ENCODE assay signal across 1 cellular context in genomic region chr3:110031975-110032374, GRCh38.
TF ChIP-seq lines count a peak whose summit lies in the region.

No MANE protein-coding gene starts in this region.

TF ChIP-seq in HepG2, 621 proteins besides CTCF, POLR2A, EP300 and RAD21 (continued from another document):
- TF ChIP-seq FOXP4 (CRISPR knock-in tag; IDR thresholded peaks at IDR 0.05), result no peak
- TF ChIP-seq IRX3 (CRISPR knock-in tag; IDR thresholded peaks at IDR 0.05; ENCODE audit: borderline replicate concordance, low read depth), result no peak
- no peak for TF ChIP-seq MTERF4 (CRISPR knock-in tag; IDR thresholded peaks at IDR 0.05)
- TF ChIP-seq NFIB (CRISPR knock-in tag; IDR thresholded peaks at IDR 0.05; ENCODE audit: borderline replicate concordance), result no peak
- no peak for TF ChIP-seq ZNF224 (CRISPR knock-in tag; IDR thresholded peaks at IDR 0.05)
- no peak for TF ChIP-seq IRF1 (CRISPR knock-in tag; IDR thresholded peaks at IDR 0.05; ENCODE audit: low read depth)
- no peak for TF ChIP-seq ZNF234 (CRISPR knock-in tag; conservative IDR thresholded peaks at IDR 0.05)
TF ChIP-seq in HepG2: peak in this region for 0.
